ENCODE assay signal across 10 cellular contexts in the genomic region with DNA sequence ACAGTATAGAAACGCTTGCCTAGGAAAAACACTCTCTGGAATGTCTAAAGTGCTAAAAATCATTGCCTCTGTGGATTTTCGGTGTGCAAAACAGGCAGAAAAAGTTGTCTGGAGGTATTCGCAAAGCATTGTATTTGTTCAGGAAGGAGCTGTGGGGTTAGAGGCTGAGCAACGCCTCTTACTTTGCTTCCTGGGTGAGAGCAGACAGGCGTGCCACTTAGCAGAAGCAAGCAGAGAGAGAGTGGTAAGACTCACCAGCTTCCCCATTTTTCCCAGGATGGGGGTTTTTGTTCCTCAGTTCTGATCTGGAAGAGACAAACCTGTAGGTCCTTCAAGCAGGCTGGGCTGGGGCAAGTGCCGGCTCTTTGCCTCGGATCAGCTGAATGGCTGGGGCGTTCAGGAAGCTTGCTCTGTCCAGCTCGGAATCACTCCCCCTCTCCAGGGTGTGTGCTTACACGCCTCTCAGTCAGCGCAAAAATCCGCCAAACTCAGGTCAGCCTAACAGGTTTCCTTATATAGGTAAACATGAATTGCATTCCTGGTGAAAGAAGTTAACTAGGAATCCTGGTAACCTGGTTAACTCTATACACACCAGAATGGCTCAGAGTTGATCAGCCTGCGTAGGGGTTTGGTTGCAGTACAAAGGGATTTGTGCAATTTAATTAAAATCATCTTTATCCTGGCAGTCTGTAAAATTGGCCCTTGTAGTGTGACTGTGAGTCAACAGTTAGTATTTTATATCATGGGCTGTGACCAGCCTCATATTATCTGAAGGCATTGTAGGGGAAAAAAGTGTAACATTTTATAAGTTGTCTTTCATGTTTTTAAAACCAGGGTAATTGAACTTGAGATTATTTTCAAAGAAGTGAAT.
DNase-seq lines count a peak whose midpoint lies in the region; ATAC-seq and TF ChIP-seq lines count a peak whose summit lies in the region.
"Had no signal": no experiment of that assay in that cellular context is flagged by ENCODE, and none has a peak within 500 bp of the region (broad histone marks: within the 10 kb centered on the region; RNA-seq: fewer than 3 reads in every experiment).

No MANE protein-coding gene starts in this region.

- H3K4me3 Mint-ChIP-seq in GM23338 (peak overlapping the region; percentile 47; the same call in 2 of the 3 replicates), immature natural killer cell (no peak overlapping the region)
- no peak overlapping the region for H3K4me3 Mint-ChIP-seq in activated CD4-positive, alpha-beta T cell treated with anti-CD3 and anti-CD28 coated beads, Interleukin-2, amount 10 ng/mL, durations not matched to agents 24 days and 14 days

- H3K9me2 ChIP-seq in GM23338 (ENCODE audit: insufficient read depth), result no peaks in the 10 kb centered on the region

- H4K20me1 ChIP-seq in GM23338 (replicated peaks; ENCODE audit: insufficient read depth), result no peaks in the 10 kb centered on the region

- H3K27ac ChIP-seq in GM23338 (ENCODE audit: low read depth), result no peak overlapping the region
- peak overlapping the region; percentile 89 for H3K27ac ChIP-seq in cardiac muscle cell
- peak overlapping the region; percentile 30 for H3K27ac ChIP-seq in parathyroid adenoma

- no peak overlapping the region for H3K4me2 ChIP-seq in GM23338
- H3K4me2 ChIP-seq in parathyroid adenoma (ENCODE audit: low read length), result no peak overlapping the region

- ATAC-seq in GM23338 (peak; percentile 97), GM19397 (IDR thresholded peaks at IDR 0.05; ENCODE audit: unreplicated experiment) (no peak)
- ATAC-seq: stimulated activated naive CD8-positive, alpha-beta T cell treated with anti-CD3 and anti-CD28 coated beads, Interleukin-15, Interleukin-2, amounts not matched to agents 100 U/mL and 50 U/mL, for 24 hours had no signal

- H3K36me3 ChIP-seq in GM23338 (ENCODE audit: insufficient read depth), result no peaks in the 10 kb centered on the region
- H3K36me3 ChIP-seq in cardiac muscle cell, result no peaks in the 10 kb centered on the region
- H3K36me3 ChIP-seq in parathyroid adenoma (ENCODE audit: control insufficient read depth, insufficient read depth, low read length), result no peaks in the 10 kb centered on the region

- H3K9me3 Mint-ChIP-seq in GM23338 (no peaks in the 10 kb centered on the region), immature natural killer cell (peaks cover 0 to 6% (median 0%) of the 10 kb centered on the region in 6 donors)
- H3K9me3 Mint-ChIP-seq in activated CD4-positive, alpha-beta T cell treated with anti-CD3 and anti-CD28 coated beads, Interleukin-2, amount 10 ng/mL, durations not matched to agents 24 days and 14 days, result no peaks in the 10 kb centered on the region

- peaks cover 12% of the 10 kb centered on the region for H3K4me1 ChIP-seq in GM23338 (ENCODE audit: insufficient read depth)
- peaks cover 11% of the 10 kb centered on the region for H3K4me1 ChIP-seq in cardiac muscle cell (ENCODE audit: low read depth)
- peaks cover 3% of the 10 kb centered on the region for H3K4me1 ChIP-seq in parathyroid adenoma

- H3K4me3 ChIP-seq in GM23338 (no peak overlapping the region), cardiac muscle cell (peak overlapping the region; percentile 42), parathyroid adenoma (ENCODE audit: low read depth, low read length) (no peak overlapping the region)

- peaks cover 3% of the 10 kb centered on the region for H3K9me3 ChIP-seq in cardiac muscle cell (ENCODE audit: low read depth)
- no peaks in the 10 kb centered on the region for H3K9me3 ChIP-seq in parathyroid adenoma (ENCODE audit: control insufficient read depth, low read length)

- peaks cover 12% of the 10 kb centered on the region; the same call in 2 of the 3 replicates for H3K4me1 Mint-ChIP-seq in GM23338
- H3K4me1 Mint-ChIP-seq in activated CD4-positive, alpha-beta T cell treated with anti-CD3 and anti-CD28 coated beads, Interleukin-2, amount 10 ng/mL, durations not matched to agents 24 days and 14 days, result no peaks in the 10 kb centered on the region
- no peaks in the 10 kb centered on the region for H3K4me1 Mint-ChIP-seq in immature natural killer cell

- intact Hi-C loops in activated CD4-positive, alpha-beta T cell treated with anti-CD3 and anti-CD28 coated beads, Interleukin-2, amount 10 ng/mL, durations not matched to agents 24 days and 14 days (cut with micrococcal nuclease), result no loop called here

- H3K9ac ChIP-seq in parathyroid adenoma, result no peak overlapping the region

- H3K36me3 Mint-ChIP-seq in GM23338 (ENCODE audit: low read depth) (no peaks in the 10 kb centered on the region), immature natural killer cell (no peaks in the 10 kb centered on the region)
- H3K36me3 Mint-ChIP-seq in activated CD4-positive, alpha-beta T cell treated with anti-CD3 and anti-CD28 coated beads, Interleukin-2, amount 10 ng/mL, durations not matched to agents 24 days and 14 days (ENCODE audit: low read depth), result no peaks in the 10 kb centered on the region

- H3K27me3 ChIP-seq in GM23338 (ENCODE audit: insufficient read depth) (no peaks in the 10 kb centered on the region), cardiac muscle cell (no peaks in the 10 kb centered on the region), parathyroid adenoma (ENCODE audit: control insufficient read depth, insufficient read depth, low read length) (no peaks in the 10 kb centered on the region)

- no peaks in the 10 kb centered on the region for H3F3A ChIP-seq in GM23338 (replicated peaks; ENCODE audit: low read depth)

- no peaks in the 10 kb centered on the region for H3K27me3 Mint-ChIP-seq in GM23338 (ENCODE audit: insufficient read depth, low read depth, poor library complexity)
- no peaks in the 10 kb centered on the region for H3K27me3 Mint-ChIP-seq in activated CD4-positive, alpha-beta T cell treated with anti-CD3 and anti-CD28 coated beads, Interleukin-2, amount 10 ng/mL, durations not matched to agents 24 days and 14 days
- no peaks in the 10 kb centered on the region for H3K27me3 Mint-ChIP-seq in immature natural killer cell (ENCODE audit: low read depth in 3 of 3)

- H3K27ac Mint-ChIP-seq in GM23338, result no peak overlapping the region
- no peak overlapping the region for H3K27ac Mint-ChIP-seq in activated CD4-positive, alpha-beta T cell treated with anti-CD3 and anti-CD28 coated beads, Interleukin-2, amount 10 ng/mL, durations not matched to agents 24 days and 14 days
- no peak overlapping the region for H3K27ac Mint-ChIP-seq in immature natural killer cell

- TF ChIP-seq CTCF in GM23338 (conservative IDR thresholded peaks at IDR 0.05; ENCODE audit: low read depth in 2 of 2) (no peak), cardiac muscle cell (IDR thresholded peaks at IDR 0.05; ENCODE audit: low read depth, low read length) (no peak), parathyroid adenoma (IDR thresholded peaks at IDR 0.05) (no peak)

- DNase-seq in GM23338 (ENCODE audit: low spot score) (peak; percentile 65), SHP77 treated with DMSO at 0.1 percent for 48 hours (lab: John Stamatoyannopoulos, UW) (peak; percentile 21), cardiac muscle cell (ENCODE audit: low read depth in 1 of 2, low spot score in 1 of 2) (peak; percentile 24 to 73), NCI-H187 (lab: John Stamatoyannopoulos, UW) (no peak), immature natural killer cell (no peak)
- no peak for DNase-seq in activated CD4-positive, alpha-beta T cell treated with anti-CD3 and anti-CD28 coated beads, Interleukin-2, amount 10 ng/mL, durations not matched to agents 24 days and 14 days
- DNase-seq: stimulated activated naive CD8-positive, alpha-beta T cell treated with anti-CD3 and anti-CD28 coated beads, Interleukin-15, Interleukin-2, amounts not matched to agents 100 U/mL and 50 U/mL, for 24 hours; T-helper 9 cell had no signal

- H2AFZ ChIP-seq in GM23338 (no peak overlapping the region), parathyroid adenoma (peak overlapping the region; percentile 79)

- H3K79me2 ChIP-seq in GM23338 (replicated peaks; ENCODE audit: insufficient read depth), result no peaks in the 10 kb centered on the region
- no peaks in the 10 kb centered on the region for H3K79me2 ChIP-seq in parathyroid adenoma

TF ChIP-seq in GM23338, 12 proteins besides CTCF, POLR2A, EP300 and RAD21 (continues in another document):
- TF ChIP-seq STAT1 (IDR thresholded peaks at IDR 0.05; ENCODE audit: unreplicated experiment) (no peak), NANOG (IDR thresholded peaks at IDR 0.05; ENCODE audit: borderline replicate concordance) (no peak), JUNB (IDR thresholded peaks at IDR 0.05; ENCODE audit: unreplicated experiment) (no peak)
- TF ChIP-seq, protein P1, sequence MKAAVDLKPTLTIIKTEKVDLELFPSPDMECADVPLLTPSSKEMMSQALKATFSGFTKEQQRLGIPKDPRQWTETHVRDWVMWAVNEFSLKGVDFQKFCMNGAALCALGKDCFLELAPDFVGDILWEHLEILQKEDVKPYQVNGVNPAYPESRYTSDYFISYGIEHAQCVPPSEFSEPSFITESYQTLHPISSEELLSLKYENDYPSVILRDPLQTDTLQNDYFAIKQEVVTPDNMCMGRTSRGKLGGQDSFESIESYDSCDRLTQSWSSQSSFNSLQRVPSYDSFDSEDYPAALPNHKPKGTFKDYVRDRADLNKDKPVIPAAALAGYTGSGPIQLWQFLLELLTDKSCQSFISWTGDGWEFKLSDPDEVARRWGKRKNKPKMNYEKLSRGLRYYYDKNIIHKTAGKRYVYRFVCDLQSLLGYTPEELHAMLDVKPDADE (IDR thresholded peaks at IDR 0.05), result no peak

Comparison
In these comparisons a context has a peak if more than half of its experiments do, and no peak if none do; other contexts are left out.
1. DNase-seq: peak in GM23338 (single experiment), SHP77 treated with DMSO at 0.1 percent for 48 hours (single experiment) and cardiac muscle cell (2 of 2); none in NCI-H187 (0 of 2), activated CD4-positive, alpha-beta T cell treated with anti-CD3 and anti-CD28 coated beads, Interleukin-2, amount 10 ng/mL, durations not matched to agents 24 days and 14 days (single experiment) and immature natural killer cell (0 of 3).